In the genomic region with DNA sequence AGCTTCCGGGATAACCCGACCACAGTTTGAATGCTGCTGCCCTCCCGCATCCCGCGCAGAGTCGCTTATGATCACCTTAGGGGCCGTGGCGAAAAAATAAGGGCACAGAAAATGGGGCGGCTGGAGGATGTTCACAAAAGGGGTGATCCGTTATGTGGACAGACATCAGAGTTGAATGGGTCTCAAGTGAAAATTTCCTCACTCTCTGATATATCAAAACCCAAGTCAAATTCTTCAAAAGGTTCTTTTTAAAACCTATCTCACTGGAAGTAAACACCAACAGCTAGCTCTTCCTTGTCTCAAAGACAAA, we compare ENCODE assay signal across 8 cellular contexts. TPM values are rescaled to one million over a fixed set of nuclear protein-coding genes. Genes with fewer than 3 reads are reported as not detected.
DNase-seq lines count a peak whose midpoint lies in the region; ATAC-seq and TF ChIP-seq lines count a peak whose summit lies in the region.

No MANE protein-coding gene starts in this region.

- no peaks in the 10 kb centered on the region for H3K9me3 ChIP-seq in Karpas-422 (ENCODE audit: low read length)
- no peaks in the 10 kb centered on the region for H3K9me3 ChIP-seq in duodenal mucosa (ENCODE audit: control insufficient read depth in 1 of 2, low read length in 2 of 2)

- H3K36me3 ChIP-seq in Karpas-422 (ENCODE audit: insufficient read depth, low read length): no peaks in the 10 kb centered on the region
- H3K36me3 ChIP-seq in duodenal mucosa (ENCODE audit: control insufficient read depth in 1 of 2, insufficient read depth in 2 of 2, low read length in 2 of 2): no peaks in the 10 kb centered on the region

- peaks cover 0 to 2% of the 10 kb centered on the region in 2 donors for H3K36me3 Mint-ChIP-seq in CD14-positive monocyte
- peaks cover 3% of the 10 kb centered on the region for H3K36me3 Mint-ChIP-seq in neural crest cell (ENCODE audit: low read depth)

- H3K4me2 ChIP-seq in Karpas-422 (ENCODE audit: low read depth, low read length, poor library complexity, severe bottlenecking): peak overlapping the region; percentile 96

- H3K27me3 ChIP-seq in Karpas-422 (ENCODE audit: low read length) (no peaks in the 10 kb centered on the region), duodenal mucosa (ENCODE audit: control insufficient read depth in 1 of 2, insufficient read depth in 2 of 2, low read length in 2 of 2) (peaks cover 0 to 3% of the 10 kb centered on the region in 2 donors)

- peak overlapping the region; percentile 82 to 91 for H3K4me3 Mint-ChIP-seq in CD14-positive monocyte
- peak overlapping the region; percentile 89 for H3K4me3 Mint-ChIP-seq in neural crest cell

- no peaks in the 10 kb centered on the region for H3K9me2 ChIP-seq in Karpas-422 (replicated peaks; ENCODE audit: insufficient read depth, low read length)

- intact Hi-C loops in CD14-positive monocyte (cut with micrococcal nuclease): no loop called here

- H3K27me3 Mint-ChIP-seq in CD14-positive monocyte (ENCODE audit: low read depth in 3 of 3): peaks cover 0 to 19% (median 7%) of the 10 kb centered on the region in 3 donors
- no peaks in the 10 kb centered on the region for H3K27me3 Mint-ChIP-seq in neural crest cell (ENCODE audit: low read depth)

- no peaks in the 10 kb centered on the region for H4K20me1 ChIP-seq in Karpas-422 (ENCODE audit: insufficient read depth, low read depth, low read length)

- peak; percentile 6 for TF ChIP-seq CTCF in CD14-positive monocyte (IDR thresholded peaks at IDR 0.05)
- no peak for TF ChIP-seq CTCF in neural crest cell (conservative IDR thresholded peaks at IDR 0.05)

- ATAC-seq in HG03342 (IDR thresholded peaks at IDR 0.05; ENCODE audit: unreplicated experiment) (no peak), GM21723 (IDR thresholded peaks at IDR 0.05; ENCODE audit: unreplicated experiment) (no peak), HG03159 (IDR thresholded peaks at IDR 0.05; ENCODE audit: unreplicated experiment) (no peak)

- H3K4me1 ChIP-seq in Karpas-422 (ENCODE audit: low read length) (peaks cover 37% of the 10 kb centered on the region), duodenal mucosa (ENCODE audit: control insufficient read depth in 1 of 2, insufficient read depth in 2 of 2, low read length in 2 of 2) (peaks cover 0 to 8% of the 10 kb centered on the region in 2 donors)

- H3K4me3 ChIP-seq in Karpas-422 (ENCODE audit: low read length) (peak overlapping the region; percentile 79), duodenal mucosa (ENCODE audit: low read depth in 1 of 2, low read length in 2 of 2) (peak overlapping the region; percentile 68 to 69)

- H3K9ac ChIP-seq in Karpas-422 (ENCODE audit: low read length) (peak overlapping the region; percentile 57), duodenal mucosa (ENCODE audit: low read depth in 1 of 2, low read length in 2 of 2) (no peak overlapping the region)

- H3K79me2 ChIP-seq in Karpas-422 (ENCODE audit: low read length): no peaks in the 10 kb centered on the region

- DNase-seq in CD14-positive monocyte (ENCODE audit: low spot score) (no peak), Karpas-422 (no peak), neural crest cell (ENCODE audit: low read depth, low spot score) (no peak), iPS-NIHi11 (ENCODE audit: low spot score) (no peak)

- H3K9me3 Mint-ChIP-seq in CD14-positive monocyte (peaks cover 0 to 2% (median 0%) of the 10 kb centered on the region in 7 donors), neural crest cell (no peaks in the 10 kb centered on the region)

- peak overlapping the region; percentile 77 for H2AFZ ChIP-seq in Karpas-422 (ENCODE audit: low read length)

- H3K4me1 Mint-ChIP-seq in CD14-positive monocyte (peaks cover 13% of the 10 kb centered on the region), neural crest cell (peaks cover 20% of the 10 kb centered on the region)

- peak overlapping the region; percentile 14; the same call in 1 of the 2 replicates for H3K27ac ChIP-seq in Karpas-422 (ENCODE audit: low read length)
- no peak overlapping the region for H3K27ac ChIP-seq in duodenal mucosa (ENCODE audit: low read depth, low read length)

- H3K27ac Mint-ChIP-seq in CD14-positive monocyte: peak overlapping the region in 1 of 7 donors; percentile 8
- H3K27ac Mint-ChIP-seq in neural crest cell (ENCODE audit: unreplicated experiment): peak overlapping the region; percentile 89

RNA-seq across cellular contexts. Expression of gene CEP112, which starts 0.4 kb away (rescaled TPM):
- polyA plus RNA-seq in CD14-positive monocyte: under 1 TPM in 1 of 2 donors, not detected in 1; 0.10 TPM
- total RNA-seq in Karpas-422 (2014; rRNA removed; shearing (Covaris generic); ENCODE audit: low replicate concordance): 0.07 TPM in 1 of 2 replicates, not detected in the other
- total RNA-seq in neural crest cell: 24.5 and 26.6 TPM in 2 replicates

RNA-seq across cellular contexts. Expression of gene APOH, which starts 36.9 kb away (rescaled TPM):
- polyA plus RNA-seq in CD14-positive monocyte: not detected
- not detected in 2 replicates for total RNA-seq in Karpas-422 (2014; rRNA removed; shearing (Covaris generic); ENCODE audit: low replicate concordance)
- total RNA-seq in neural crest cell: not detected in 2 replicates

Comparison
In these comparisons a context has a peak if more than half of its experiments do, and no peak if none do; other contexts are left out.
1. RNA of gene CEP112, which starts 0.4 kb away (total RNA-seq): 24.5 to 26.6 TPM in neural crest cell; 0.07 TPM in Karpas-422; every median in the first group is over 10 times any median in the second.